In the genomic region with DNA sequence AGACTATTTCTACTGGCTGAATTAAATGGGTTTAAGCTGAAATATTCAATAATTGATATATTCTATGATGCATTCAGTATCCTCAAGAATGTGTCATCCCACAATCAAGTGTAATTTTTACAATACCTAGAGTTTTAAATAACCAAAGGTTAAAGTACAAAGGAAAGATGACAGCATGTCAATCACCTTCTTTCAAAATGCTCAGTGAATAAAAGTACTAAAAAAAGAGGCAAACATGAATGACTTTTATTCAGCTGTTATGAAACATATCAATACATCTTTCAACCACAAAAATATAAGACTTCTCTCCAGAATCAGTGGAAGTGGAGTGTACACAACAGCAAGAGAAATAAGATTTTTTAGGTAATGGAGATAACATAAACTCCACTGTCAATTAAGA, we compare ENCODE assay signal across 30 cellular contexts.
"Had no signal": no experiment of that assay in that cellular context is flagged by ENCODE, and none has a peak within 500 bp of the region (broad histone marks: within the 10 kb centered on the region; RNA-seq: fewer than 3 reads in every experiment).

No MANE protein-coding gene starts in this region.

- ATAC-seq: activated CD4-positive, CD25-positive, alpha-beta regulatory T cell treated with anti-CD3 and anti-CD28 coated beads, Interleukin-2, amount 50 U/mL, for 24 hours; esophagus mucosa; T-helper 17 cell had no signal

- DNase-seq: activated B cell treated with CpG ODN at 0.5 μM for 24 hours; activated CD4-positive, alpha-beta T cell treated with anti-CD3 and anti-CD28 coated beads for 48 hours; activated CD4-positive, alpha-beta T cell treated with anti-CD3 and anti-CD28 coated beads, Interleukin-2, amount 50 U/mL, for 1 hour; activated CD4-positive, alpha-beta T cell treated with anti-CD3 and anti-CD28 coated beads, Interleukin-2, amount 50 U/mL, for 48 hours; activated CD8-positive, alpha-beta memory T cell treated with anti-CD3 and anti-CD28 coated beads, Interleukin-2, amount 50 U/mL, for 48 hours; activated gamma-delta T cell; activated naive CD4-positive, alpha-beta T cell; activated naive CD4-positive, alpha-beta T cell treated with anti-CD3 and anti-CD28 coated beads, Interleukin-2, amount 50 U/mL, for 16 hours; activated naive CD8-positive, alpha-beta T cell treated with anti-CD3 and anti-CD28 coated beads, Interleukin-2, amount 10 ng/mL, durations not matched to agents 7 days and 5 days; activated T-cell treated with anti-CD3 and anti-CD28 coated beads for 4 hours; activated T-cell treated with anti-CD3 and anti-CD28 coated beads, Interleukin-2, amount 50 U/mL, for 24 hours; amniotic stem cell; anterior cingulate cortex; brain microvascular endothelial cell; dorsolateral prefrontal cortex; effector memory CD4-positive, alpha-beta T cell; endodermal cell; foreskin fibroblast; head of caudate nucleus; T-helper 1 cell; T-helper 17 cell; T1000; WERI-Rb-1 had no signal

- H3K27ac ChIP-seq: brain microvascular endothelial cell, coronary artery, dorsolateral prefrontal cortex, WERI-Rb-1 had no signal

- H3K27ac Mint-ChIP-seq: activated B cell treated with CpG ODN at 0.5 μM for 24 hours; activated naive CD8-positive, alpha-beta T cell treated with anti-CD3 and anti-CD28 coated beads, Interleukin-2, amount 10 ng/mL, durations not matched to agents 7 days and 5 days; activated T-cell treated with anti-CD3 and anti-CD28 coated beads, Interleukin-2, amount 50 U/mL, for 24 hours; activated T-helper 1 cell treated with anti-CD3 and anti-CD28 coated beads, Interleukin-12 subunit alpha, Interleukin-12 subunit beta, Interleukin-2, Interleukin-4 antibody, amounts not matched to agents 30 ng/mL and 10 ng/mL and 1 ng/mL, durations not matched to agents 14 hours and 24 hours and 36 hours; dendritic cell treated with granulocyte-macrophage colony-stimulating factor and Interleukin-4, amounts not matched to agents 40 ng/mL and 50 ng/mL, for 4 days; endodermal cell; T-helper 17 cell; T-helper 2 cell treated with Interferon-gamma antibody and Interleukin-4, amounts not matched to agents 5 μg/mL and 100 μg/mL, for 36 hours had no signal

- H3K27me3 Mint-ChIP-seq: activated B cell treated with CpG ODN at 0.5 μM for 24 hours; activated naive CD8-positive, alpha-beta T cell treated with anti-CD3 and anti-CD28 coated beads, Interleukin-2, amount 10 ng/mL, durations not matched to agents 7 days and 5 days; activated T-cell treated with anti-CD3 and anti-CD28 coated beads, Interleukin-2, amount 50 U/mL, for 24 hours; central memory CD8-positive, alpha-beta T cell; dendritic cell treated with granulocyte-macrophage colony-stimulating factor and Interleukin-4, amounts not matched to agents 40 ng/mL and 50 ng/mL, for 4 days; T-helper 17 cell had no signal

- H3K4me1 Mint-ChIP-seq: activated B cell treated with CpG ODN at 0.5 μM for 24 hours, endodermal cell had no signal

- H3K36me3 ChIP-seq: brain microvascular endothelial cell, WERI-Rb-1 had no signal

- H3K27me3 ChIP-seq: brain microvascular endothelial cell, dorsolateral prefrontal cortex had no signal

- H3K4me3 Mint-ChIP-seq: activated B cell treated with CpG ODN at 0.5 μM for 24 hours; activated naive CD8-positive, alpha-beta T cell treated with anti-CD3 and anti-CD28 coated beads, Interleukin-2, amount 10 ng/mL, durations not matched to agents 7 days and 5 days; activated T-cell treated with anti-CD3 and anti-CD28 coated beads, Interleukin-2, amount 50 U/mL, for 24 hours; activated T-helper 1 cell treated with anti-CD3 and anti-CD28 coated beads, Interleukin-12 subunit alpha, Interleukin-12 subunit beta, Interleukin-2, Interleukin-4 antibody, amounts not matched to agents 30 ng/mL and 10 ng/mL and 1 ng/mL, durations not matched to agents 14 hours and 24 hours and 36 hours; central memory CD8-positive, alpha-beta T cell; dendritic cell treated with granulocyte-macrophage colony-stimulating factor and Interleukin-4, amounts not matched to agents 40 ng/mL and 50 ng/mL, for 4 days; endodermal cell; T-helper 17 cell; T-helper 2 cell treated with Interferon-gamma antibody and Interleukin-4, amounts not matched to agents 5 μg/mL and 100 μg/mL, for 36 hours had no signal

- H3K4me3 ChIP-seq: coronary artery, dorsolateral prefrontal cortex had no signal

- H3K9me3 Mint-ChIP-seq: activated B cell treated with CpG ODN at 0.5 μM for 24 hours; activated naive CD8-positive, alpha-beta T cell treated with anti-CD3 and anti-CD28 coated beads, Interleukin-2, amount 10 ng/mL, durations not matched to agents 7 days and 5 days; activated T-cell treated with anti-CD3 and anti-CD28 coated beads, Interleukin-2, amount 50 U/mL, for 24 hours; activated T-helper 1 cell treated with anti-CD3 and anti-CD28 coated beads, Interleukin-12 subunit alpha, Interleukin-12 subunit beta, Interleukin-2, Interleukin-4 antibody, amounts not matched to agents 30 ng/mL and 10 ng/mL and 1 ng/mL, durations not matched to agents 14 hours and 24 hours and 36 hours; central memory CD8-positive, alpha-beta T cell; dendritic cell treated with granulocyte-macrophage colony-stimulating factor and Interleukin-4, amounts not matched to agents 40 ng/mL and 50 ng/mL, for 4 days; endodermal cell; T-helper 2 cell treated with Interferon-gamma antibody and Interleukin-4, amounts not matched to agents 5 μg/mL and 100 μg/mL, for 36 hours had no signal
